Comparison of ENCODE assay signal across 30 cellular contexts in genomic region chr4:105230287-105230686, GRCh38.
"Had no signal": no experiment of that assay in that cellular context is flagged by ENCODE, and none has a peak within 500 bp of the region (broad histone marks: within the 10 kb centered on the region; RNA-seq: fewer than 3 reads in every experiment).

No MANE protein-coding gene starts in this region.

- H3K27ac Mint-ChIP-seq: activated B cell treated with CpG ODN at 0.5 μM for 24 hours; activated CD4-positive, alpha-beta T cell treated with anti-CD3 and anti-CD28 coated beads, Interleukin-2, amount 10 ng/mL, durations not matched to agents 7 days and 5 days; activated CD8-positive, alpha-beta memory T cell treated with anti-CD3 and anti-CD28 coated beads, Interleukin-2, amount 10 ng/mL, durations not matched to agents 7 days and 5 days; activated CD8-positive, alpha-beta T cell treated with anti-CD3 and anti-CD28 coated beads, Interleukin-2, amount 10 ng/mL, durations not matched to agents 7 days and 5 days; activated naive CD8-positive, alpha-beta T cell; activated T-helper 17 cell treated with anti-CD3 and anti-CD28 coated beads, Interleukin-2, amount 50 U/mL, for 72 hours; dendritic cell treated with granulocyte-macrophage colony-stimulating factor and Interleukin-4, amounts not matched to agents 40 ng/mL and 50 ng/mL, for 4 days; endodermal cell; T-helper 1 cell treated with Interleukin-12 subunit alpha and Interleukin-12 subunit beta and Interleukin-4 antibody, amounts not matched to agents 30 μg/mL and 1 μg/mL, for 36 hours had no signal

- H3K4me3 ChIP-seq: coronary artery, dorsolateral prefrontal cortex had no signal

- H3K9me3 Mint-ChIP-seq: activated B cell treated with CpG ODN at 0.5 μM for 24 hours; activated CD4-positive, alpha-beta T cell treated with anti-CD3 and anti-CD28 coated beads, Interleukin-2, amount 10 ng/mL, durations not matched to agents 7 days and 5 days; activated T-helper 17 cell treated with anti-CD3 and anti-CD28 coated beads, Interleukin-2, amount 50 U/mL, for 72 hours; central memory CD8-positive, alpha-beta T cell; dendritic cell treated with granulocyte-macrophage colony-stimulating factor and Interleukin-4, amounts not matched to agents 40 ng/mL and 50 ng/mL, for 4 days; endodermal cell; T-helper 1 cell treated with Interleukin-12 subunit alpha and Interleukin-12 subunit beta and Interleukin-4 antibody, amounts not matched to agents 30 μg/mL and 1 μg/mL, for 36 hours had no signal

- H3K27me3 Mint-ChIP-seq: activated B cell treated with CpG ODN at 0.5 μM for 24 hours; activated CD4-positive, alpha-beta T cell treated with anti-CD3 and anti-CD28 coated beads, Interleukin-2, amount 10 ng/mL, durations not matched to agents 7 days and 5 days; activated CD8-positive, alpha-beta memory T cell treated with anti-CD3 and anti-CD28 coated beads, Interleukin-2, amount 10 ng/mL, durations not matched to agents 7 days and 5 days; activated naive CD8-positive, alpha-beta T cell; activated T-helper 17 cell treated with anti-CD3 and anti-CD28 coated beads, Interleukin-2, amount 50 U/mL, for 72 hours; central memory CD8-positive, alpha-beta T cell; dendritic cell treated with granulocyte-macrophage colony-stimulating factor and Interleukin-4, amounts not matched to agents 40 ng/mL and 50 ng/mL, for 4 days had no signal

- H3K4me3 Mint-ChIP-seq: activated B cell treated with CpG ODN at 0.5 μM for 24 hours; activated CD4-positive, alpha-beta T cell treated with anti-CD3 and anti-CD28 coated beads, Interleukin-2, amount 10 ng/mL, durations not matched to agents 7 days and 5 days; activated CD8-positive, alpha-beta memory T cell treated with anti-CD3 and anti-CD28 coated beads, Interleukin-2, amount 10 ng/mL, durations not matched to agents 7 days and 5 days; activated CD8-positive, alpha-beta T cell treated with anti-CD3 and anti-CD28 coated beads, Interleukin-2, amount 10 ng/mL, durations not matched to agents 7 days and 5 days; activated naive CD8-positive, alpha-beta T cell; activated T-helper 17 cell treated with anti-CD3 and anti-CD28 coated beads, Interleukin-2, amount 50 U/mL, for 72 hours; central memory CD8-positive, alpha-beta T cell; dendritic cell treated with granulocyte-macrophage colony-stimulating factor and Interleukin-4, amounts not matched to agents 40 ng/mL and 50 ng/mL, for 4 days; endodermal cell; T-helper 1 cell treated with Interleukin-12 subunit alpha and Interleukin-12 subunit beta and Interleukin-4 antibody, amounts not matched to agents 30 μg/mL and 1 μg/mL, for 36 hours had no signal

- H3K27me3 ChIP-seq: brain microvascular endothelial cell, dorsolateral prefrontal cortex had no signal

- DNase-seq: activated B cell treated with CpG ODN at 0.5 μM for 24 hours; activated CD4-positive, alpha-beta T cell treated with anti-CD3 and anti-CD28 coated beads, Interleukin-2, amount 10 ng/mL, durations not matched to agents 7 days and 5 days; activated CD4-positive, alpha-beta T cell treated with anti-CD3 and anti-CD28 coated beads, Interleukin-2, amount 50 U/mL, for 4 hours; activated CD8-positive, alpha-beta memory T cell treated with anti-CD3 and anti-CD28 coated beads, Interleukin-2, amount 10 ng/mL, durations not matched to agents 7 days and 5 days; activated CD8-positive, alpha-beta memory T cell treated with anti-CD3 and anti-CD28 coated beads, Interleukin-2, amount 50 U/mL, for 4 hours; activated CD8-positive, alpha-beta T cell treated with anti-CD3 and anti-CD28 coated beads, Interleukin-2, amount 10 ng/mL, durations not matched to agents 7 days and 5 days; activated effector memory CD4-positive, alpha-beta T cell treated with Interleukin-2 at 50 U/mL for 16 hours; activated gamma-delta T cell treated with Interleukin-2 at 50 U/mL for 16 hours; activated naive CD4-positive, alpha-beta T cell treated with anti-CD3 and anti-CD28 coated beads, Interleukin-2, amount 50 U/mL, for 16 hours; activated naive CD4-positive, alpha-beta T cell treated with Interleukin-2 at 50 U/mL for 16 hours; activated T-cell treated with anti-CD3 and anti-CD28 coated beads, Interleukin-2, amount 50 U/mL, for 1 hour; amniotic stem cell; anterior cingulate cortex; brain microvascular endothelial cell; dorsolateral prefrontal cortex; effector memory CD4-positive, alpha-beta T cell; endodermal cell; foreskin fibroblast; head of caudate nucleus; hippocampal formation; T-helper 9 cell; WERI-Rb-1 had no signal

- H3K4me1 Mint-ChIP-seq: activated CD4-positive, alpha-beta T cell treated with anti-CD3 and anti-CD28 coated beads, Interleukin-2, amount 10 ng/mL, durations not matched to agents 7 days and 5 days; activated CD8-positive, alpha-beta memory T cell treated with anti-CD3 and anti-CD28 coated beads, Interleukin-2, amount 10 ng/mL, durations not matched to agents 7 days and 5 days; endodermal cell had no signal

- ATAC-seq: activated CD4-positive, CD25-positive, alpha-beta regulatory T cell treated with anti-CD3 and anti-CD28 coated beads, Interleukin-2, amount 50 U/mL, for 24 hours; activated CD8-positive, alpha-beta memory T cell treated with anti-CD3 and anti-CD28 coated beads, Interleukin-2, amount 10 ng/mL, durations not matched to agents 7 days and 5 days; activated CD8-positive, alpha-beta T cell treated with anti-CD3 and anti-CD28 coated beads, Interleukin-2, amount 10 ng/mL, durations not matched to agents 7 days and 5 days; activated T-helper 17 cell treated with anti-CD3 and anti-CD28 coated beads, Interleukin-2, amount 50 U/mL, for 72 hours; esophagus mucosa had no signal

- H3K27ac ChIP-seq: brain microvascular endothelial cell, coronary artery, dorsolateral prefrontal cortex, WERI-Rb-1 had no signal
